ENCODE assay signal across 12 cellular contexts in the genomic region with DNA sequence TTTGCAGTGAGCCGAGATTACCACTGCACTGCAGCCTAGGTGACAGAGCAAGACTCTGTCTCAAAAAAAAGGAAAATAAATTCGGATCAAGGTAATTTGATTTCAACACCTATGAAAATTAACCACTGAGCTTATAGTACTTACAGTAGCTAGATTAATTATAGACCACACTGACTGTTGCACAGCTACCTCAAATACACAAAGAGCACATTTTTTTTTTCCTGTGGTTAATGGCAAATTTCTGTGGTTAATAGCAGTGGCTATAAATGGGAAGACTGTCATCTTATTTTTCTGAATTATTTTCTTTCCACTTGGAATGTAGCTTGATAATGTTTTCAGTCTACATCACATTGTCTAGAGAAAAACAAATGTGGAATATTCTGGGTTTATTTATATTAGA.
"Had no signal": no experiment of that assay in that cellular context is flagged by ENCODE, and none has a peak within 500 bp of the region (broad histone marks: within the 10 kb centered on the region; RNA-seq: fewer than 3 reads in every experiment).

No MANE protein-coding gene starts in this region.

- H3K4me1 ChIP-seq: gastroesophageal sphincter, stomach had no signal

- H3K27ac Mint-ChIP-seq: naive thymus-derived CD8-positive, alpha-beta T cell had no signal

- H3K4me3 Mint-ChIP-seq: naive thymus-derived CD8-positive, alpha-beta T cell had no signal

- H3K4me3 ChIP-seq: gastroesophageal sphincter, skin epidermis, stomach had no signal

- H3K36me3 Mint-ChIP-seq: naive thymus-derived CD8-positive, alpha-beta T cell had no signal

- H3K4me1 Mint-ChIP-seq: naive thymus-derived CD8-positive, alpha-beta T cell had no signal

- ATAC-seq: esophagus mucosa; gastroesophageal sphincter; naive thymus-derived CD8-positive, alpha-beta T cell; sciatic nerve had no signal

- H3K36me3 ChIP-seq: gastroesophageal sphincter, neutrophil, stomach had no signal

- H3K27me3 ChIP-seq: gastroesophageal sphincter, neutrophil, stomach had no signal

- H3K9me3 ChIP-seq: gastroesophageal sphincter, neutrophil, stomach had no signal

- DNase-seq: effector memory CD4-positive, alpha-beta T cell; kidney glomerular epithelial cell; naive thymus-derived CD8-positive, alpha-beta T cell; stimulated activated naive CD4-positive, alpha-beta T cell; stomach; substantia nigra; trophoblast cell had no signal

- H3K27ac ChIP-seq: gastroesophageal sphincter, neutrophil, skin epidermis, stomach had no signal

- H3K27me3 Mint-ChIP-seq: naive thymus-derived CD8-positive, alpha-beta T cell had no signal
